ENCODE assay signal across 24 cellular contexts in the genomic region with DNA sequence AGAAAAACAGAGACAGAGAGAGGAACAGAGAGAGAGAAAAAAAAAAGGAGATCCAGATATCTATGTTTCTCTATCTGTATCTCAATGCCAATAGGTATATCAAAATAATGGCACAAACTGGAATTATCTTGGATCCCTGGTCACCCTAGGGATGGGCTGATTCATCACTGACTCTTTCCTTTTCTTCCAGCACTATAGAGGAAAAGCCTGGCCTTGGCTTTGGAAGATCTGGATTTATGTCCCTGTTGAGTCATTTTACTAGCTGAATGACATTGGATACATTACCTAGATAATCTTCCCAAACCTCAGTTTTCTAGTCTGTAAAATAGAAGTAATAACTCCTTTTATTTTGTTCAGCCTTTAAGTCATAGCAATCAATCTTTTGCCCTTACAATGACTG.
"Had no signal": no experiment of that assay in that cellular context is flagged by ENCODE, and none has a peak within 500 bp of the region (broad histone marks: within the 10 kb centered on the region; RNA-seq: fewer than 3 reads in every experiment).

No MANE protein-coding gene starts in this region.

- H3K4me3 ChIP-seq: left lung, lower lobe of right lung, neural progenitor cell, ovary, right atrium auricular region, right lobe of liver, smooth muscle cell, tibial nerve, uterus had no signal

- H3K9me3 ChIP-seq: left lung, lower lobe of right lung, neutrophil, ovary, right atrium auricular region, right lobe of liver, tibial nerve, uterus had no signal

- H3K27ac ChIP-seq: left lung, lower lobe of right lung, neural progenitor cell, neutrophil, ovary, right atrium auricular region, right lobe of liver, tibial nerve, uterus had no signal

- ATAC-seq: naive thymus-derived CD8-positive, alpha-beta T cell; stimulated activated memory B cell treated with anti-CD40 and anti-IgM and Interleukin-4, amounts not matched to agents 10 μg/mL and 1 μg/mL and 100 μg/mL, for 72 hours; stimulated activated naive CD8-positive, alpha-beta T cell treated with anti-CD3 and anti-CD28 coated beads, Interleukin-15, amount 100 ng/mL, for 72 hours had no signal

- FAIRE-seq: islet of Langerhans had no signal

- DNase-seq: hypothalamus; immature natural killer cell; left lung; lower lobe of right lung; mesenchymal stem cell; naive thymus-derived CD8-positive, alpha-beta T cell; occipital lobe; ovary; right lobe of liver; stimulated activated CD4-positive, alpha-beta T cell treated with anti-CD3 and anti-CD28 coated beads, Interleukin-1b, Interleukin-23, amount 100 ng/mL, for 48 hours; stimulated activated CD4-positive, alpha-beta T cell treated with anti-CD3 and anti-CD28 coated beads, Interleukin-2, amount 100 ng/mL, for 48 hours; stimulated activated CD4-positive, alpha-beta T cell treated with anti-CD3 and anti-CD28 coated beads, Interleukin-4, amount 100 ng/mL, for 4 hours; stimulated activated CD8-positive, alpha-beta memory T cell treated with anti-CD3 and anti-CD28 coated beads, Interleukin-4, amount 100 ng/mL, for 48 hours; stimulated activated naive CD4-positive, alpha-beta T cell treated with Interleukin-2 at 50 U/mL for 16 hours; stimulated activated naive CD8-positive, alpha-beta T cell treated with anti-CD3 and anti-CD28 coated beads, Interleukin-15, amount 100 ng/mL, for 72 hours; substantia nigra; uterus had no signal

- H3K27me3 ChIP-seq: left lung, neural progenitor cell, neutrophil, ovary, right atrium auricular region, right lobe of liver, tibial nerve, uterus had no signal

- H3K4me1 ChIP-seq: left lung, lower lobe of right lung, neural progenitor cell, right atrium auricular region, right lobe of liver, tibial nerve, uterus had no signal

- H3K4me2 ChIP-seq: neural progenitor cell, smooth muscle cell had no signal

- H2AFZ ChIP-seq: neural progenitor cell had no signal

- H3K9ac ChIP-seq: neural progenitor cell had no signal

- H3K36me3 ChIP-seq: left lung, lower lobe of right lung, neural progenitor cell, neutrophil, ovary, right atrium auricular region, right lobe of liver, tibial nerve, uterus had no signal
